8 cellular contexts compared by ENCODE assay signal in the genomic region with DNA sequence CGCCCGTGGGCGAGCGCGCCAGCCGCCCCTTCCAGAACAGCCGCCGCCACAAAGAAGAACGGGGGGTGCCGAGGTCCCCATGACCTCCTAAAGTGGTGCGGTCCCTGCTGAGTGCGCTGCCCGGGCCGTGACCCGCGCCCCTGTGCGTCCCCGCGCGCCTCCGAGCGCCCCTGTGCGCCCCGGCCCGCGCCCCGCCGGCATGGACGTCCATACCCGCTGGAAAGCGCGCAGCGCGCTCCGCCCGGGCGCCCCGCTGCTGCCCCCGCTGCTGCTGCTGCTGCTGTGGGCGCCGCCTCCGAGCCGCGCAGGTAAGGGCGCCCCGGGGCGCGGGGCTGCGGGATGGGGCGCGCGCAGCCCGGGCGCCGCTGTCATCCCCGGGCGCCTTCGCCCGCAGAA. TPM values are rescaled to one million over a fixed set of nuclear protein-coding genes. Genes with fewer than 3 reads are reported as not detected.
DNase-seq lines count a peak whose midpoint lies in the region; ATAC-seq and TF ChIP-seq lines count a peak whose summit lies in the region.

No MANE protein-coding gene starts in this region.

- H3K27ac ChIP-seq in HUES64 (ENCODE audit: low read depth, low read length) (no peak overlapping the region), left lung (peak overlapping the region; percentile 74 to 85), subcutaneous abdominal adipose tissue (ENCODE audit: low read depth, low read length) (peak overlapping the region; percentile 65)

- TF ChIP-seq CTCF in astrocyte of the spinal cord (IDR thresholded peaks at IDR 0.05; ENCODE audit: low read depth, low read length) (no peak), left lung (IDR thresholded peaks at IDR 0.05) (no peak)

- H3K9me3 ChIP-seq in HUES64 (ENCODE audit: insufficient read depth, low read depth, low read length) (no peaks in the 10 kb centered on the region), left lung (no peaks in the 10 kb centered on the region), subcutaneous abdominal adipose tissue (ENCODE audit: control insufficient read depth in 5 of 5, low read length in 5 of 5) (no peaks in the 10 kb centered on the region)

- H3K4me1 ChIP-seq in HUES64 (ENCODE audit: insufficient read depth, low read length) (peaks cover 13% of the 10 kb centered on the region; the same call in 1 of the 2 replicates), left lung (peaks cover 6 to 20% of the 10 kb centered on the region in 2 donors), subcutaneous abdominal adipose tissue (ENCODE audit: control insufficient read depth in 5 of 5, insufficient read depth in 5 of 5, low read length in 5 of 5) (peaks cover 11 to 63% (median 55%) of the 10 kb centered on the region in 5 donors)

- H3K9ac ChIP-seq in HUES64 (ENCODE audit: low read depth, low read length) (peak overlapping the region; percentile 62), subcutaneous abdominal adipose tissue (ENCODE audit: low read length in 5 of 5) (peak overlapping the region in 4 of 5 donors; percentile 17 to 60 (median 40))

- H3K36me3 ChIP-seq in HUES64 (ENCODE audit: insufficient read depth, low read length): no peaks in the 10 kb centered on the region
- no peaks in the 10 kb centered on the region for H3K36me3 ChIP-seq in left lung
- no peaks in the 10 kb centered on the region for H3K36me3 ChIP-seq in subcutaneous abdominal adipose tissue (ENCODE audit: control insufficient read depth in 5 of 5, insufficient read depth in 5 of 5, low read length in 5 of 5)

- in situ Hi-C loops in astrocyte of the spinal cord (cut with HindIII; ENCODE audit: low sequenced_read_pairs): no loop called here

- no peak for ATAC-seq in left lung
- ATAC-seq in HG03432 (IDR thresholded peaks at IDR 0.05; ENCODE audit: unreplicated experiment): no peak

- H3K27me3 ChIP-seq in HUES64 (ENCODE audit: insufficient read depth, low read length) (peaks cover 15% of the 10 kb centered on the region), left lung (peaks cover 5 to 47% of the 10 kb centered on the region in 2 donors), subcutaneous abdominal adipose tissue (ENCODE audit: control insufficient read depth in 5 of 5, insufficient read depth in 4 of 5, low read length in 5 of 5) (peaks cover 0 to 6% (median 0%) of the 10 kb centered on the region in 5 donors)

- WGBS in HUES64: under 1% methylated on average over 59 of the region's 59 CpGs

- intact Hi-C loops in left lung (cut with DNase I): loop anchor here in 1 of 2 donors (10.0 kb wide), 1 partner anchor 187 kb away; no protein-coding TSS in a partner anchor

- H3K4me3 ChIP-seq in HUES64 (ENCODE audit: low read length) (peak overlapping the region; percentile 71), astrocyte of the spinal cord (ENCODE audit: low read depth, low read length) (peak overlapping the region; percentile 73), left lung (peak overlapping the region; percentile 48 to 50), subcutaneous abdominal adipose tissue (ENCODE audit: low read depth in 1 of 5, low read length in 5 of 5) (peak overlapping the region in 4 of 5 donors; percentile 60 to 68 (median 65))

- DNase-seq in astrocyte of the spinal cord (ENCODE audit: low read depth, low spot score) (no peak), left lung (peak in 1 of 2 donors; percentile 72), HuH-7.5 (ENCODE audit: low spot score) (no peak), NCI-H2107 treated with DMSO at 0.1 percent for 48 hours (lab: John Stamatoyannopoulos, UW; ENCODE audit: unreplicated experiment) (no peak)
- no peak for DNase-seq in central memory CD4-positive, alpha-beta T cell

RNA-seq across cellular contexts. Expression of gene COL5A1, which starts 0.4 kb away (rescaled TPM):
- polyA plus RNA-seq in HUES64 (2013, experiment 1 of 2): 9.6 TPM
- polyA plus RNA-seq in HUES64 (2013, experiment 2 of 2): 11.1 TPM
- total RNA-seq in left lung: 100 to 1,000 TPM; 205 to 357 TPM
